In the genomic region with DNA sequence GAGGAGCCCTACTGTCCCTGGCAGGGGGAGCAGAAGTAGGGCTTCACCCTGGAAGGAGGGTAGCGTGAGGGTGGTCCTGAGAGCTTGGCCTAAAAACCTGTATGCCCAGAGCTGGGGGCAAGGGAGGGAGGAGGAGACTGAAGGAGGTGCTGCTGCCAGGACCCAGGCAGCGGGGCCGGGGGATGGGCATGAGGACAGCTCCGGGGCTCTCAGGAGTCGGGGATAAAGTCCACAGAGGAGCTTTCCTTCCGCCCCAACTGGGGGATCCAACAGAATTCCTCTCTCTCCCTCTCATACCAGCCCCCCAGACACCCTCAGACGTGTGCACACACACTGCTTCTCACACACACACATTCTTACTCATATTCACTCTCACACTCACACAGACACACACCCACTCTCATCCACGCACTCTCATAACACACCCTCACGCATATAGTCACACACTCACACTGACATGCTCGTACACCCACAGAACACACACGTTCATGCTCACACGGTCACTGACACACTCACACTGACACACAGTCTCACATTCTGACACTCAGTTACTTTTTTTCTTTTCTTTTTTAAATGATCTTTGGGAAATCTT, we compare ENCODE assay signal across 20 cellular contexts. TPM values are rescaled to one million over a fixed set of nuclear protein-coding genes. Genes with fewer than 3 reads are reported as not detected.
DNase-seq lines count a peak whose midpoint lies in the region; ATAC-seq, FAIRE-seq and TF ChIP-seq lines count a peak whose summit lies in the region.
"Had no signal": no experiment of that assay in that cellular context is flagged by ENCODE, and none has a peak within 500 bp of the region (broad histone marks: within the 10 kb centered on the region; RNA-seq: fewer than 3 reads in every experiment).

No MANE protein-coding gene starts in this region.

- no peaks in the 10 kb centered on the region for H3K9me3 ChIP-seq in IMR-90 (ENCODE audit: control insufficient read depth, insufficient read depth, low read length)
- no peaks in the 10 kb centered on the region for H3K9me3 ChIP-seq in H1 (ENCODE audit: insufficient read depth in 2 of 2, low read depth in 1 of 2, low read length in 1 of 2)
- H3K9me3 ChIP-seq in transverse colon, result no peaks in the 10 kb centered on the region
- H3K9me3 ChIP-seq in WERI-Rb-1 (ENCODE audit: severe bottlenecking), result no peaks in the 10 kb centered on the region
- H3K9me3 ChIP-seq: BLaER1 treated with 17β-estradiol and CSF1 and Interleukin-3, amounts not matched to agents 10 nM and 100 nM; HAP-1 had no signal

- H2AFZ ChIP-seq in IMR-90 (replicated peaks; ENCODE audit: low read length, poor library complexity), result peak overlapping the region; percentile 73
- peak overlapping the region; percentile 85; the same call in 1 of the 2 replicates for H2AFZ ChIP-seq in H1 (ENCODE audit: low read length)

- no peak for TF ChIP-seq RAD21 in IMR-90 (IDR thresholded peaks at IDR 0.05; ENCODE audit: low read length)
- TF ChIP-seq RAD21 in H1 (IDR thresholded peaks at IDR 0.05 in 1 of 2, conservative IDR thresholded peaks at IDR 0.05 in 1 of 2; ENCODE audit: low read depth in 2 of 2, low read length in 2 of 2), result no peak

- H3K27me3 ChIP-seq in IMR-90 (ENCODE audit: control insufficient read depth, insufficient read depth, low read length) (peaks cover 58% of the 10 kb centered on the region), H1 (replicated peaks in 1 of 4; ENCODE audit: control insufficient read depth in 3 of 4, extremely low read depth in 1 of 4, insufficient read depth in 3 of 4, low read length in 3 of 4) (no peaks in the 10 kb centered on the region), transverse colon (no peaks in the 10 kb centered on the region), WERI-Rb-1 (ENCODE audit: insufficient read depth, low read depth, severe bottlenecking) (no peaks in the 10 kb centered on the region)

- H3K18ac ChIP-seq in IMR-90 (ENCODE audit: low read depth, low read length) (no peak overlapping the region), H1 (ENCODE audit: extremely low read depth, low read length) (peak overlapping the region; percentile 51; the same call in 1 of the 2 replicates)

- intact Hi-C loops in IMR-90 (cut with micrococcal nuclease), result no loop called here
- intact Hi-C loops in transverse colon (cut with DNase I; ENCODE audit: low total_unique reads), result no loop called here

- H3K79me2 ChIP-seq in H1 (ENCODE audit: control insufficient read depth in 1 of 2, insufficient read depth in 2 of 2, low read length in 2 of 2), result no peaks in the 10 kb centered on the region

- H3K79me1 ChIP-seq in IMR-90 (ENCODE audit: low read depth in 1 of 2, low read length in 2 of 2) (no peaks in the 10 kb centered on the region), H1 (ENCODE audit: low read depth, low read length) (no peaks in the 10 kb centered on the region)

- no peaks in the 10 kb centered on the region for H3K4me1 ChIP-seq in IMR-90 (ENCODE audit: control insufficient read depth, insufficient read depth, low read length)
- H3K4me1 ChIP-seq in H1 (replicated peaks in 1 of 4; ENCODE audit: control insufficient read depth in 3 of 4, insufficient read depth in 4 of 4, low read length in 3 of 4), result peaks cover 0 to 5% (median 4%) of the 10 kb centered on the region in 4 experiments; a peak in 3 of 7 replicates
- peaks cover under 1 to 18% (median 12%) of the 10 kb centered on the region in 4 donors for H3K4me1 ChIP-seq in transverse colon
- H3K4me1 ChIP-seq: HAP-1 had no signal

- POLR2A ChIA-PET in IMR-90 (lab: Charles Lee; ENCODE audit: unreplicated experiment), result no interaction called here
- POLR2A ChIA-PET in H1 (lab: Charles Lee; ENCODE audit: partially characterized antibody), result no interaction called here

- no TSS peak for BruUV-seq in IMR-90 (replicated peaks; lab: Mats Ljungman, UMichigan)

- no peak overlapping the region for H2AK5ac ChIP-seq in IMR-90 (ENCODE audit: low read depth, low read length)
- peak overlapping the region; percentile 43 for H2AK5ac ChIP-seq in H1 (ENCODE audit: low read depth, low read length)

- no peak overlapping the region for H3K27ac ChIP-seq in IMR-90 (ENCODE audit: insufficient read depth, low read length)
- H3K27ac ChIP-seq in H1 (ENCODE audit: low read depth, low read length), result no peak overlapping the region
- no peak overlapping the region for H3K27ac ChIP-seq in transverse colon
- H3K27ac ChIP-seq in WERI-Rb-1, result no peak overlapping the region
- H3K27ac ChIP-seq: BLaER1 treated with 17β-estradiol and CSF1 and Interleukin-3, amounts not matched to agents 10 nM and 100 nM had no signal

- TF ChIP-seq CTCF in IMR-90 (conservative IDR thresholded peaks at IDR 0.05; ENCODE audit: low read depth, low read length) (no peak), H1 (IDR thresholded peaks at IDR 0.05; ENCODE audit: control extremely low read depth in 1 of 3, insufficient read depth in 1 of 3, low read depth in 1 of 3, low read length in 3 of 3) (no peak), transverse colon (IDR thresholded peaks at IDR 0.05) (no peak), WERI-Rb-1 (IDR thresholded peaks at IDR 0.05; ENCODE audit: low read depth, low read length) (no peak)

- no peak for TF ChIP-seq EP300 in H1 (IDR thresholded peaks at IDR 0.05; ENCODE audit: borderline replicate concordance in 1 of 2, low read depth in 2 of 2, low read length in 2 of 2)
- no peak for TF ChIP-seq EP300 in transverse colon (IDR thresholded peaks at IDR 0.05; ENCODE audit: low read depth)

- no peak overlapping the region for H3K4me2 ChIP-seq in IMR-90 (ENCODE audit: low read depth, low read length)
- peak overlapping the region in 1 of 2 experiments; percentile 9; a peak in 1 of 4 replicates for H3K4me2 ChIP-seq in H1 (ENCODE audit: insufficient read depth in 1 of 2, low read depth in 2 of 2, low read length in 2 of 2)
- H3K4me2 ChIP-seq: BLaER1 treated with 17β-estradiol and CSF1 and Interleukin-3, amounts not matched to agents 10 nM and 100 nM had no signal

- H2BK15ac ChIP-seq in IMR-90 (ENCODE audit: low read depth, low read length), result no peak overlapping the region
- peak overlapping the region; percentile 95 for H2BK15ac ChIP-seq in H1 (ENCODE audit: low read length)

- H3K9ac ChIP-seq in IMR-90 (ENCODE audit: low read depth, low read length) (no peak overlapping the region), H1 (replicated peaks in 1 of 4; ENCODE audit: extremely low read depth in 1 of 4, low read depth in 3 of 4, low read length in 3 of 4) (no peak overlapping the region)
- H3K9ac ChIP-seq: BLaER1 treated with 17β-estradiol and CSF1 and Interleukin-3, amounts not matched to agents 10 nM and 100 nM had no signal

- H3K36me3 ChIP-seq in IMR-90 (ENCODE audit: control insufficient read depth, insufficient read depth, low read length), result no peaks in the 10 kb centered on the region
- no peaks in the 10 kb centered on the region for H3K36me3 ChIP-seq in H1 (ENCODE audit: control insufficient read depth in 2 of 4, insufficient read depth in 4 of 4, low read length in 3 of 4)
- no peaks in the 10 kb centered on the region for H3K36me3 ChIP-seq in transverse colon
- H3K36me3 ChIP-seq in WERI-Rb-1, result no peaks in the 10 kb centered on the region
- H3K36me3 ChIP-seq: BLaER1 treated with 17β-estradiol and CSF1 and Interleukin-3, amounts not matched to agents 10 nM and 100 nM; HAP-1 had no signal

- H4K8ac ChIP-seq in IMR-90 (ENCODE audit: low read depth in 2 of 2, low read length in 2 of 2) (no peak overlapping the region), H1 (ENCODE audit: extremely low read depth, insufficient read depth, low read length) (no peak overlapping the region; the same call in 1 of the 2 replicates)

- H3K14ac ChIP-seq in IMR-90 (replicated peaks; ENCODE audit: low read depth, low read length) (no peak overlapping the region; the same call in 1 of the 2 replicates), H1 (ENCODE audit: insufficient read length) (no peak overlapping the region)

- no peaks in the 10 kb centered on the region for H3K9me1 ChIP-seq in IMR-90 (ENCODE audit: insufficient read depth, low read length)

- no peak overlapping the region for H3K56ac ChIP-seq in IMR-90 (ENCODE audit: extremely low read depth, insufficient read depth, low read length)
- H3K56ac ChIP-seq in H1 (replicated peaks; ENCODE audit: insufficient read length, low read depth, low read length), result no peak overlapping the region

- DNase-seq in IMR-90 (no peak), H1 (ENCODE audit: low read depth in 1 of 2, low spot score in 2 of 2) (no peak), mucosa of gallbladder (ENCODE audit: low spot score) (peak; percentile 35), transverse colon (peak; percentile 34), NCI-H2081 treated with DMSO at 0.1 percent for 48 hours (lab: John Stamatoyannopoulos, UW) (no peak), WERI-Rb-1 (no peak)
- no peak for DNase-seq in NK-92 treated with Interleukin-12 subunit alpha and Interleukin-12 subunit beta, amount 100 ng/mL, for 24 hours (lab: John Stamatoyannopoulos, UW)
- DNase-seq: CD8-positive, alpha-beta memory T cell; MM.1S; NCI-H1092 treated with DMSO at 0.1 percent for 48 hours; NCI-H146; NCI-H2081; NCI-H510A treated with DMSO at 0.1 percent for 48 hours; NCI-H774 had no signal

- H3K23me2 ChIP-seq in H1 (ENCODE audit: low read depth, low read length), result peaks cover 4% of the 10 kb centered on the region; the same call in 1 of the 2 replicates

- no peak overlapping the region for H2AK9ac ChIP-seq in IMR-90 (replicated peaks; ENCODE audit: low read depth, low read length, poor library complexity)

- H2BK20ac ChIP-seq in IMR-90 (ENCODE audit: low read depth, low read length) (no peak overlapping the region), H1 (ENCODE audit: low read length) (0 out of 2 replicates have a peak overlapping the region, but pooled peaks have one; percentile 82)

- no peak for ATAC-seq in IMR-90 (ENCODE audit: low read depth)

- no peak overlapping the region for H2BK120ac ChIP-seq in IMR-90 (ENCODE audit: low read depth, low read length)
- peak overlapping the region; percentile 78 for H2BK120ac ChIP-seq in H1 (replicated peaks; ENCODE audit: low read depth, low read length)

- H3K4me3 ChIP-seq in IMR-90 (ENCODE audit: insufficient read depth, low read depth, low read length) (no peak overlapping the region), H1 (ENCODE audit: extremely low read depth in 1 of 4, insufficient read depth in 2 of 4, low read depth in 3 of 4, low read length in 4 of 4) (no peak overlapping the region; a peak in 1 of 8 replicates), transverse colon (no peak overlapping the region), WERI-Rb-1 (ENCODE audit: low read depth, low read length) (no peak overlapping the region)
- H3K4me3 ChIP-seq: BLaER1 treated with 17β-estradiol and CSF1 and Interleukin-3, amounts not matched to agents 10 nM and 100 nM; HAP-1 had no signal

- FAIRE-seq in H1 (lab: Jason Lieb, UNC), result no peak
- FAIRE-seq: D721Med, GM12892, GM18507, HTR-8/SVneo had no signal

- peak overlapping the region; percentile 78; the same call in 1 of the 2 replicates for H2BK12ac ChIP-seq in H1 (ENCODE audit: low read depth, low read length)

- in situ Hi-C loops in IMR-90 (cut with MboI; ENCODE audit: low sequenced_read_pairs), result no loop called here
- in situ Hi-C loops in transverse colon (cut with MboI; ENCODE audit: low pct_ligation_motif_present in 1 of 4, low pct_unique_long_range_greater_than_20kb in 1 of 4, low sequenced_read_pairs in 3 of 4), result no loop called here

- CTCF ChIA-PET in IMR-90 (lab: Yijun Ruan, JAX), result no interaction called here
- CTCF ChIA-PET in H1 (lab: Charles Lee; ENCODE audit: partially characterized antibody), result interaction anchor here (0.8 to 1.2 kb wide), 2 partner anchors 12 to 102 kb away, joined by 3 to 7 read pairs; no protein-coding TSS in a partner anchor

- H3K4ac ChIP-seq in IMR-90 (ENCODE audit: low read depth, low read length), result no peak overlapping the region
- peak overlapping the region; percentile 85 for H3K4ac ChIP-seq in H1 (replicated peaks; ENCODE audit: insufficient read length, low read depth, low read length)

- TF ChIP-seq POLR2A in IMR-90 (IDR thresholded peaks at IDR 0.05; ENCODE audit: low read depth, low read length) (no peak), H1 (IDR thresholded peaks at IDR 0.05; ENCODE audit: control extremely low read depth in 1 of 2, low read depth in 2 of 2, low read length in 2 of 2) (no peak), transverse colon (IDR thresholded peaks at IDR 0.05) (no peak)

- H2BK5ac ChIP-seq in IMR-90 (ENCODE audit: low read depth, low read length, poor library complexity, severe bottlenecking), result no peak overlapping the region
- H2BK5ac ChIP-seq in H1 (ENCODE audit: low read depth, low read length), result peak overlapping the region; percentile 73; the same call in 1 of the 2 replicates

- no peak overlapping the region for H3K23ac ChIP-seq in IMR-90 (ENCODE audit: low read depth, low read length)
- peak overlapping the region; percentile 100 for H3K23ac ChIP-seq in H1 (ENCODE audit: insufficient read length)

- 44 to 100% methylated on average over 2 to 3 of the region's 12 CpGs for WGBS in IMR-90 (ENCODE audit: extremely low coverage in 2 of 2, insufficient read length in 1 of 2), 2 experiments
- WGBS in H1 (ENCODE audit: extremely low coverage in 1 of 2, insufficient coverage in 1 of 2, insufficient read length in 1 of 2, insufficient replicate concordance in 2 of 2, low coverage in 1 of 2, low lambda C conversion rate in 2 of 2, missing lambda C conversion rate in 1 of 2), 2 experiments, result 82 to 100% methylated on average over 2 to 12 of the region's 12 CpGs
- WGBS in transverse colon (ENCODE audit: low coverage in 1 of 2), 2 donors, result 54 to 65% methylated on average over 5 to 12 of the region's 12 CpGs

- H4K5ac ChIP-seq in IMR-90 (ENCODE audit: low read depth, low read length) (no peak overlapping the region), H1 (ENCODE audit: insufficient read length, low read depth, low read length) (no peak overlapping the region)

- dilution Hi-C loops in IMR-90 (cut with HindIII; ENCODE audit: low sequenced_read_pairs, unreplicated experiment), result no loop called here

- H4K20me1 ChIP-seq in IMR-90 (ENCODE audit: insufficient read depth, low read length) (no peaks in the 10 kb centered on the region), H1 (replicated peaks in 1 of 2; ENCODE audit: control insufficient read depth in 1 of 2, insufficient read depth in 2 of 2, low read length in 2 of 2) (peaks cover 0 to 4% of the 10 kb centered on the region in 2 experiments)

- no peak overlapping the region for H4K91ac ChIP-seq in IMR-90 (ENCODE audit: insufficient read depth, low read depth, low read length)
- peak overlapping the region; percentile 85 for H4K91ac ChIP-seq in H1 (replicated peaks; ENCODE audit: insufficient read length, low read length)

RNA-seq across cellular contexts. Expression of a gene that starts 39.1 kb away (rescaled TPM):
- total RNA-seq in IMR-90 (2012; rRNA removed) (8.6 and 22.2 TPM in 2 replicates), mucosa of gallbladder (54.9 TPM), transverse colon (10 to 100 TPM in 3 of 4 donors, 1 to 10 TPM in 1; 2.8 to 63.1 (median 36.6) TPM)
- polyA plus RNA-seq in IMR-90 (2012; rRNA removed) (16.8 and 19.5 TPM in 2 replicates), H1 (2011; rRNA removed) (5.6 and 7.5 TPM in 2 replicates)
- 1.9 and 2.6 TPM in 2 replicates for polyA plus RNA-seq in IMR-90 (2012; cell fraction: cytosol; rRNA removed)
- 0.99 and 6.8 TPM in 2 replicates for polyA plus RNA-seq in IMR-90 (2012; cell fraction: nucleus; rRNA removed; ENCODE audit: low replicate concordance)
- 27.0 and 33.0 TPM in 2 replicates for total RNA-seq in H1 (2021; fragmentation: NEBNext Ultra II Directional; extraction: Animal tissue kit (Norgen Biotek cat#: 25700))
- polyA plus RNA-seq in H1 (2011; cell fraction: cytosol; rRNA removed), result 18.7 TPM
- 3.3 TPM for polyA plus RNA-seq in H1 (2011; cell fraction: nucleus; rRNA removed)
- polyA plus RNA-seq in H1 (2012, experiment 1 of 2), result 25.4 to 44.2 TPM (median 29.6 TPM) in 4 replicates
- polyA plus RNA-seq in H1 (2012, experiment 2 of 2), result 8.1 TPM
- polyA plus RNA-seq in H1 (2013, experiment 1 of 2), result 49.2 TPM
- 48.2 TPM for polyA plus RNA-seq in H1 (2013, experiment 2 of 2)
- 3.8 and 4.2 TPM in 2 replicates for polyA minus RNA-seq in H1 (2011; rRNA and poly(A)+ RNA removed)
- polyA minus RNA-seq in H1 (2011; cell fraction: cytosol; rRNA and poly(A)+ RNA removed), result 6.1 TPM
- 6.8 TPM for polyA minus RNA-seq in H1 (2011; cell fraction: nucleus; rRNA and poly(A)+ RNA removed)

RNA-seq across cellular contexts. Expression of a gene that starts 54.0 kb away (rescaled TPM):
- total RNA-seq in IMR-90 (2012; rRNA removed) (71.0 and 73.9 TPM in 2 replicates), mucosa of gallbladder (192 TPM), transverse colon (100 to 1,000 TPM; 231 to 467 (median 279) TPM)
- polyA plus RNA-seq in IMR-90 (2012; rRNA removed) (41.5 and 71.0 TPM in 2 replicates), H1 (2011; rRNA removed) (32.9 and 38.2 TPM in 2 replicates)
- 11.6 and 22.6 TPM in 2 replicates for polyA plus RNA-seq in IMR-90 (2012; cell fraction: cytosol; rRNA removed)
- 417 and 584 TPM in 2 replicates for polyA plus RNA-seq in IMR-90 (2012; cell fraction: nucleus; rRNA removed; ENCODE audit: low replicate concordance)
- total RNA-seq in H1 (2021; fragmentation: NEBNext Ultra II Directional; extraction: Animal tissue kit (Norgen Biotek cat#: 25700)), result 59.4 and 60.4 TPM in 2 replicates
- 66.1 TPM for polyA plus RNA-seq in H1 (2011; cell fraction: cytosol; rRNA removed)
- polyA plus RNA-seq in H1 (2011; cell fraction: nucleus; rRNA removed), result 111 TPM
- 33.1 to 58.0 TPM (median 48.2 TPM) in 4 replicates for polyA plus RNA-seq in H1 (2012, experiment 1 of 2)
- polyA plus RNA-seq in H1 (2012, experiment 2 of 2), result 8.9 TPM
- polyA plus RNA-seq in H1 (2013, experiment 1 of 2), result 57.6 TPM
- polyA plus RNA-seq in H1 (2013, experiment 2 of 2), result 50.1 TPM
- polyA minus RNA-seq in H1 (2011; rRNA and poly(A)+ RNA removed), result 37.6 and 38.0 TPM in 2 replicates
- 41.4 TPM for polyA minus RNA-seq in H1 (2011; cell fraction: cytosol; rRNA and poly(A)+ RNA removed)
- polyA minus RNA-seq in H1 (2011; cell fraction: nucleus; rRNA and poly(A)+ RNA removed), result 80.9 TPM

Comparison
In these comparisons a context has a peak if more than half of its experiments do, and no peak if none do; other contexts are left out.
1. DNase-seq: peak in mucosa of gallbladder (single experiment) and transverse colon (single experiment); none in IMR-90 (single experiment), H1 (0 of 2), NCI-H2081 treated with DMSO at 0.1 percent for 48 hours (single experiment), WERI-Rb-1 (single experiment) and NK-92 treated with Interleukin-12 subunit alpha and Interleukin-12 subunit beta, amount 100 ng/mL, for 24 hours (single experiment).